In the genomic region with DNA sequence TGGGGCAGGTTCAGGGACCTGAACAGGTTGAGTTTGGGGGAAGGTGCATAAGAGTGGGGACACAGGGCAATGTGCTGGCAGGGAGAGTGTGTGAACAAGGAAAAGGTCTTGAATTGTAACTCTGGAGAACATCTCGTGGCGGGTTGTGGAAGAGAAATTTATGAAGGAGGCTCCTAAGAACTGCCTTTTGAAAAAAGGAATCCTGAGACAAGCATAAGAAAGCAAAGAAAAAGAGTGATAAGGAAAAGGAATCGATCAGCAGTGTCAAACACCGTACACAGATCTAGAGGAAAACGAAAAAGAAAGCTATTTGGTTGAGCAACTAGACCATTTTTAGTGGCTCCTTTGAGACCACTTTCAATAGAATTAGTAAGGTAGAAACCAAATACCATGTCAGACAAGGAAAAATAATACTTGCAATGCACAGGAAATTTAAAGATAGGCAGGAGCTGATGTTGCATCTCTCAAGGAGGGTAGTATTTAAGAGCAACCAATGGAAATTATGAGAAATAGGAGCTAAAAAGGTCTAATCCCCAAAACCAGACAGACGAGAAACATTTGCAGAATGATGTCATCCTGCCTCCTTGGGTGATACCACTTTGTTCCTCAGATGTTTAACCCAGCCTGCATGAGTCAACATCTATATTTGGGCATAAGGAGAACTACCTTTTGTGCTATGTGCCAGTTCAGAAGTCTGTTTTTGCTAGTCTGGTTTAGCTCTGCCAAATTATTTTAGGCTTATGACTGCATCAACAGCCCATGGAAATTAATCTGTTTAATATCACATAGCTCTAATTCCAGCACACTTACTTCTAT, we compare ENCODE assay signal across 8 cellular contexts.
DNase-seq lines count a peak whose midpoint lies in the region; ATAC-seq, FAIRE-seq and TF ChIP-seq lines count a peak whose summit lies in the region.

No MANE protein-coding gene starts in this region.

- intact Hi-C loops in activated CD8-positive, alpha-beta T cell treated with anti-CD3 and anti-CD28 coated beads for 36 hours (cut with micrococcal nuclease) = loop anchor here (2.0 kb wide), 1 partner anchor 65 kb away; a partner anchor contains a TSS
- intact Hi-C loops in heart left ventricle (cut with DNase I) = loop anchor here in 1 of 10 donors (10.0 kb wide), 1 partner anchor 65 kb away; a partner anchor contains a TSS

- peak overlapping the region; percentile 37 for H2AFZ ChIP-seq in KMS-11 (ENCODE audit: low read depth)

- ATAC-seq in activated CD8-positive, alpha-beta T cell treated with anti-CD3 and anti-CD28 coated beads for 36 hours = peak; percentile 95
- ATAC-seq in heart left ventricle = peak; percentile 85 to 94 (median 93)

- H3K36me3 ChIP-seq in KMS-11 (ENCODE audit: insufficient read depth) = no peaks in the 10 kb centered on the region
- no peaks in the 10 kb centered on the region for H3K36me3 ChIP-seq in heart left ventricle

- peak overlapping the region; percentile 88 for H3K27ac Mint-ChIP-seq in activated CD8-positive, alpha-beta T cell treated with anti-CD3 and anti-CD28 coated beads for 36 hours

- peak overlapping the region; percentile 93 for H3K4me2 ChIP-seq in KMS-11

- H3K4me3 ChIP-seq in KMS-11 (IDR thresholded peaks at IDR 0.05; ENCODE audit: insufficient read depth, low read depth, low read length) (no peak overlapping the region), heart left ventricle (no peak overlapping the region)

- H3K9ac ChIP-seq in KMS-11 = peak overlapping the region; percentile 33; the same call in 1 of the 2 replicates

- WGBS in heart left ventricle, 4 donors = 58 to 64% (median 61%) methylated on average over 6 of the region's 6 CpGs

- H4K20me1 ChIP-seq in KMS-11 (ENCODE audit: insufficient read depth) = no peaks in the 10 kb centered on the region

- POLR2A ChIA-PET in activated CD8-positive, alpha-beta T cell treated with anti-CD3 and anti-CD28 coated beads for 36 hours (lab: Charles Lee) = interaction anchor here (0.6 to 0.9 kb wide), 3 partner anchors 29 to 239 kb away, joined by 3 to 4 read pairs (median 3); no protein-coding TSS in a partner anchor

- H3K9me3 ChIP-seq in heart left ventricle = no peaks in the 10 kb centered on the region

- no peaks in the 10 kb centered on the region for H3K79me2 ChIP-seq in KMS-11 (ENCODE audit: insufficient read depth, low read depth)

- no peak for TF ChIP-seq CTCF in KMS-11 (conservative IDR thresholded peaks at IDR 0.05; ENCODE audit: low read depth, low read length)
- TF ChIP-seq CTCF in activated CD8-positive, alpha-beta T cell treated with anti-CD3 and anti-CD28 coated beads for 36 hours (IDR thresholded peaks at IDR 0.05) = no peak
- TF ChIP-seq CTCF in heart left ventricle (IDR thresholded peaks at IDR 0.05) = no peak

- H3K4me1 Mint-ChIP-seq in activated CD8-positive, alpha-beta T cell treated with anti-CD3 and anti-CD28 coated beads for 36 hours (ENCODE audit: low read depth) = peaks cover 36% of the 10 kb centered on the region

- FAIRE-seq in H54 (lab: Jason Lieb, UNC) = peak; percentile 100

- CTCF ChIA-PET in activated CD8-positive, alpha-beta T cell treated with anti-CD3 and anti-CD28 coated beads for 36 hours (lab: Charles Lee) = interaction anchor here (1.0 to 3.4 kb wide), 4 partner anchors 28 to 166 kb away, joined by 3 to 15 read pairs (median 4); a partner anchor contains a TSS

- H3K36me3 Mint-ChIP-seq in activated CD8-positive, alpha-beta T cell treated with anti-CD3 and anti-CD28 coated beads for 36 hours (ENCODE audit: low read depth) = no peaks in the 10 kb centered on the region

- H3K27ac ChIP-seq in KMS-11 (peak overlapping the region; percentile 64), heart left ventricle (peak overlapping the region; percentile 15 to 93 (median 78))

- H3K4me3 Mint-ChIP-seq in activated CD8-positive, alpha-beta T cell treated with anti-CD3 and anti-CD28 coated beads for 36 hours = peak overlapping the region; percentile 39

- no peaks in the 10 kb centered on the region for H3K27me3 ChIP-seq in KMS-11 (ENCODE audit: insufficient read depth, low read depth)
- no peaks in the 10 kb centered on the region for H3K27me3 ChIP-seq in heart left ventricle

- H3K9me3 Mint-ChIP-seq in activated CD8-positive, alpha-beta T cell treated with anti-CD3 and anti-CD28 coated beads for 36 hours = no peaks in the 10 kb centered on the region

- no peak for TF ChIP-seq POLR2A in H54 (IDR thresholded peaks at IDR 0.05; ENCODE audit: low read depth, low read length)
- no peak for TF ChIP-seq POLR2A in heart left ventricle (IDR thresholded peaks at IDR 0.05)

- peak; percentile 6 for DNase-seq in activated naive CD4-positive, alpha-beta T cell treated with Interleukin-2 at 50 U/mL for 16 hours
- no peak for DNase-seq in activated naive CD4-positive, alpha-beta T cell treated with anti-CD3 and anti-CD28 coated beads, Interleukin-2, amount 50 U/mL, for 16 hours
- peak; percentile 42 for DNase-seq in H54 (ENCODE audit: insufficient read length, low spot score)
- DNase-seq in activated CD8-positive, alpha-beta T cell treated with anti-CD3 and anti-CD28 coated beads for 36 hours = peak; percentile 63
- peak in 1 of 5 donors; percentile 48 for DNase-seq in heart left ventricle
- DNase-seq in stimulated activated CD4-positive, alpha-beta T cell treated with anti-CD3 and anti-CD28 coated beads, TNF-alpha, amount 100 ng/mL, for 48 hours (ENCODE audit: low read depth in 3 of 3) = peak in 2 of 3 donors; percentile 18 to 22
- DNase-seq in activated CD8-positive, alpha-beta memory T cell treated with anti-CD3 and anti-CD28 coated beads for 24 hours = no peak

- H3K4me1 ChIP-seq in KMS-11 (ENCODE audit: low read depth, poor library complexity, severe bottlenecking) (peaks cover 59% of the 10 kb centered on the region), heart left ventricle (peaks cover 0 to 37% (median 13%) of the 10 kb centered on the region in 12 donors)

- H3K27me3 Mint-ChIP-seq in activated CD8-positive, alpha-beta T cell treated with anti-CD3 and anti-CD28 coated beads for 36 hours = no peaks in the 10 kb centered on the region

Comparison
In these comparisons a context has a peak if more than half of its experiments do, and no peak if none do; other contexts are left out.
1. DNase-seq: peak in activated naive CD4-positive, alpha-beta T cell treated with Interleukin-2 at 50 U/mL for 16 hours (single experiment), H54 (single experiment), activated CD8-positive, alpha-beta T cell treated with anti-CD3 and anti-CD28 coated beads for 36 hours (single experiment) and stimulated activated CD4-positive, alpha-beta T cell treated with anti-CD3 and anti-CD28 coated beads, TNF-alpha, amount 100 ng/mL, for 48 hours (2 of 3); none in activated naive CD4-positive, alpha-beta T cell treated with anti-CD3 and anti-CD28 coated beads, Interleukin-2, amount 50 U/mL, for 16 hours (single experiment) and activated CD8-positive, alpha-beta memory T cell treated with anti-CD3 and anti-CD28 coated beads for 24 hours (single experiment).